In the genomic region with DNA sequence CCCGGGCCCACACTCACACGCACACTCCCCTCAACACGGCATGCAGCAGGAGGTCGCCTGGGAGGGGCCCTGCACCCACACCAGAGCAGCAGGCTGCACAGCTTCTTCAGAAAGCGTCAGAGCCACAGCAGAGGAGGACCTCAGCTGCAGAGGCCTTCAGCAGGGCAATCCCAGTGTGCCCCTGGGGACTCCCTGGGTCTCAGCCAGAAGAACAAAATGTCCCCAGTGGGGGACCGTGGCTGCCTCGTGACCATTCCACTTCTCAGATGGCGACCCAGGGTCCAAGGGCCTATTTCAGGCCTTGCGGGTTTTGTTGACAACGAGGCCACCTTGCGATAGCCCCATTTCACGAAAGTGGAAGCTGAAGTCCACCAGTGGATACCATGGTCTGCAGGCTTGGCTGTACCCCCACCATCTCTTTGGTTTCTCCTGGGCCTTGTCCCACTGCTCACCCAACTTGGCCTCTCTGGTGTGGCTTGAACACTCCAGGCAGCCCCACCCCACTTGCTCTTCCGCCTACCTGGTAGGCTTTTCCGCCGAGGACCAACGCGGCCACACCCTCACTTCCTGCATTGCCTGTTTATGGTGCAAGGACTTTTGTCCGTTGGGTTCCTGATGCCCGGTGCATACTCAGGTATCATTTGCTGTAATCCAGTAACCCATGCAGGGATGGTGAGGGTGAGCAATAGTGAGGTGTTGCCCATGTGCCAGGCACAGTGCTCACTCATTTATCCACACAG, we compare ENCODE assay signal across 21 cellular contexts. TPM values are rescaled to one million over a fixed set of nuclear protein-coding genes. Genes with fewer than 3 reads are reported as not detected.
A peak's percentile ranks its signal among the peaks of the same experiment; 100 is the strongest.
DNase-seq lines count a peak whose midpoint lies in the region; ATAC-seq, FAIRE-seq and TF ChIP-seq lines count a peak whose summit lies in the region.
"Had no signal": no experiment of that assay in that cellular context is flagged by ENCODE, and none has a peak within 500 bp of the region (broad histone marks: within the 10 kb centered on the region; RNA-seq: fewer than 3 reads in every experiment).

No MANE protein-coding gene starts in this region.

- no peak for TF ChIP-seq CTCF in heart left ventricle (IDR thresholded peaks at IDR 0.05)
- TF ChIP-seq CTCF in right atrium auricular region (IDR thresholded peaks at IDR 0.05), result no peak
- no peak for TF ChIP-seq CTCF in K562 (IDR thresholded peaks at IDR 0.05 in 2 of 3, conservative IDR thresholded peaks at IDR 0.05 in 1 of 3; ENCODE audit: insufficient read depth in 2 of 3, low read depth in 1 of 3, low read length in 3 of 3)
- no peak for TF ChIP-seq CTCF in transverse colon (IDR thresholded peaks at IDR 0.05)

- H3K4me1 ChIP-seq in heart left ventricle (peaks cover 0 to 15% (median 7%) of the 10 kb centered on the region in 12 donors), right atrium auricular region (peaks cover 0 to 9% of the 10 kb centered on the region in 2 donors), K562 (replicated peaks in 1 of 2; ENCODE audit: control insufficient read depth in 2 of 2, insufficient read depth in 2 of 2, low read length in 2 of 2) (no peaks in the 10 kb centered on the region; a peak in 1 of 5 replicates), transverse colon (peaks cover 3 to 29% (median 9%) of the 10 kb centered on the region in 4 donors)
- H3K4me1 ChIP-seq: SJCRH30 had no signal

- no TSS peak for BruUV-seq in K562 (replicated peaks; lab: Mats Ljungman, UMichigan)

- H3K27me3 ChIP-seq in heart left ventricle (no peaks in the 10 kb centered on the region), right atrium auricular region (no peaks in the 10 kb centered on the region), K562 (ENCODE audit: control insufficient read depth in 2 of 2, insufficient read depth in 2 of 2, low read length in 2 of 2) (peaks cover 0 to 11% of the 10 kb centered on the region in 2 experiments; a peak in 3 of 5 replicates), transverse colon (no peaks in the 10 kb centered on the region)
- H3K27me3 ChIP-seq: SJCRH30 had no signal

- POLR2A ChIA-PET in K562 (lab: Yijun Ruan, JAX), result no interaction called here

- no peak for TF ChIP-seq POLR2A in heart left ventricle (IDR thresholded peaks at IDR 0.05)
- TF ChIP-seq POLR2A in K562 (conservative IDR thresholded peaks at IDR 0.05), result no peak
- no peak for TF ChIP-seq POLR2A in transverse colon (IDR thresholded peaks at IDR 0.05)

- FAIRE-seq in K562 (lab: Jason Lieb, UNC), result no peak
- FAIRE-seq: D721Med, GM19239 had no signal

- no peaks in the 10 kb centered on the region for H3K9me1 ChIP-seq in K562 (ENCODE audit: control insufficient read depth, insufficient read depth, low read length)

- no peak overlapping the region for H3K4me2 ChIP-seq in K562 (ENCODE audit: insufficient read depth, low read length)
- H3K4me2 ChIP-seq: KMS-11 had no signal

- in situ Hi-C loops in K562 (cut with MboI), result no loop called here
- in situ Hi-C loops in transverse colon (cut with MboI; ENCODE audit: low pct_ligation_motif_present in 1 of 4, low pct_unique_long_range_greater_than_20kb in 1 of 4, low sequenced_read_pairs in 3 of 4), result no loop called here
- in situ Hi-C loops in ACHN (cut with HindIII; ENCODE audit: low pct_ligation_motif_present, low pct_unique_long_range_greater_than_20kb, low sequenced_read_pairs), result no loop called here

- TF ChIP-seq EP300 in K562 (IDR thresholded peaks at IDR 0.05; ENCODE audit: low read length) (no peak), transverse colon (IDR thresholded peaks at IDR 0.05; ENCODE audit: low read depth) (no peak)

- H3K27ac ChIP-seq in heart left ventricle, result peak overlapping the region in 4 of 12 donors; percentile 32 to 53 (median 40)
- H3K27ac ChIP-seq in right atrium auricular region, result no peak overlapping the region
- H3K27ac ChIP-seq in K562 (ENCODE audit: extremely low read depth, low read depth, low read length), result no peak overlapping the region
- no peak overlapping the region for H3K27ac ChIP-seq in transverse colon
- H3K27ac ChIP-seq: KMS-11, SJCRH30 had no signal

- peak in 3 of 4 donors; percentile 3 to 38 (median 17) for ATAC-seq in heart left ventricle
- no peak for ATAC-seq in K562
- ATAC-seq in left colon, result peak; percentile 83

- intact Hi-C loops in heart left ventricle (cut with DNase I) (no loop called here), K562 (cut with micrococcal nuclease) (no loop called here), left colon (cut with DNase I, micrococcal nuclease) (loop anchor here in 1 of 2 donors (5.0 kb wide), 1 partner anchor 147 kb away; no protein-coding TSS in a partner anchor), transverse colon (cut with DNase I; ENCODE audit: low total_unique reads) (no loop called here)

- H4K20me1 ChIP-seq in K562 (replicated peaks; ENCODE audit: control insufficient read depth, insufficient read depth, low read length), result no peaks in the 10 kb centered on the region

- DNase-seq in heart left ventricle (peak in 4 of 5 donors; percentile 50 to 69 (median 64)), right atrium auricular region (ENCODE audit: low spot score) (no peak), K562 (ENCODE audit: extremely low read depth in 1 of 4, low spot score in 3 of 4) (no peak), left colon (peak; percentile 58 to 70), transverse colon (peak; percentile 72), ACHN (no peak), NCI-H1436 (lab: John Stamatoyannopoulos, UW) (no peak)
- DNase-seq in stimulated activated naive CD4-positive, alpha-beta T cell (lab: John Stamatoyannopoulos, UW), result no peak
- DNase-seq: DMS79; NCI-H1092 treated with DMSO at 0.1 percent for 48 hours; NCI-H2029 treated with DMSO at 0.1 percent for 48 hours; NCI-H226; NCI-H510A treated with DMSO at 0.1 percent for 48 hours; NCI-H748 treated with DMSO at 0.1 percent for 48 hours; NK-92 treated with Interleukin-12 subunit alpha and Interleukin-12 subunit beta, amount 100 ng/mL, for 24 hours; SJCRH30 had no signal

- H3K9me3 ChIP-seq in heart left ventricle (no peaks in the 10 kb centered on the region), right atrium auricular region (no peaks in the 10 kb centered on the region), K562 (replicated peaks; ENCODE audit: control insufficient read depth, insufficient read depth, low read depth, low read length) (no peaks in the 10 kb centered on the region), transverse colon (no peaks in the 10 kb centered on the region)
- H3K9me3 ChIP-seq: SJCRH30 had no signal

- no peaks in the 10 kb centered on the region for H3K36me3 ChIP-seq in heart left ventricle
- no peaks in the 10 kb centered on the region for H3K36me3 ChIP-seq in right atrium auricular region
- H3K36me3 ChIP-seq in K562 (ENCODE audit: control insufficient read depth, insufficient read depth, low read length), result no peaks in the 10 kb centered on the region
- no peaks in the 10 kb centered on the region for H3K36me3 ChIP-seq in transverse colon
- H3K36me3 ChIP-seq: SJCRH30 had no signal

- no peak for TF ChIP-seq RAD21 in K562 (CRISPR knock-in tag; conservative IDR thresholded peaks at IDR 0.05 in 1 of 2, IDR thresholded peaks at IDR 0.05 in 1 of 2)

- H3K4me3 ChIP-seq in heart left ventricle (no peak overlapping the region), right atrium auricular region (no peak overlapping the region), K562 (no peak overlapping the region), transverse colon (no peak overlapping the region)
- H3K4me3 ChIP-seq: SJCRH30 had no signal

- CTCF ChIA-PET in K562 (lab: Yijun Ruan, JAX; ENCODE audit: low intra/inter-chr PET ratio), result no interaction called here

- no peaks in the 10 kb centered on the region for H3K79me2 ChIP-seq in K562 (ENCODE audit: control insufficient read depth, insufficient read depth, low read length)

- WGBS in heart left ventricle, 4 donors, result 76 to 90% (median 78%) methylated on average over 19 of the region's 19 CpGs
- 25% methylated on average over 15 of the region's 19 CpGs for WGBS in K562 (ENCODE audit: insufficient coverage, low coverage, missing lambda C conversion rate)
- 87 to 100% methylated on average over 2 to 19 of the region's 19 CpGs for WGBS in transverse colon (ENCODE audit: low coverage in 1 of 2), 2 donors

- H3K9ac ChIP-seq in K562 (ENCODE audit: insufficient read depth in 1 of 2, low read depth in 2 of 2, low read length in 2 of 2), result no peak overlapping the region
- H3K9ac ChIP-seq: KMS-11 had no signal

- peak overlapping the region; percentile 23; the same call in 1 of the 2 replicates for H2AFZ ChIP-seq in K562 (ENCODE audit: low read depth, low read length)

RNA-seq across cellular contexts. Expression of gene MB, which starts 38.1 kb away (rescaled TPM):
- total RNA-seq in heart left ventricle (over 10,000 TPM in 7 of 9 donors, 1,000 to 10,000 TPM in 2; 6,950 to 16,840 (median 13,341) TPM), right atrium auricular region (1,000 to 10,000 TPM; 6,650 to 9,762 TPM), K562 (2014; rRNA removed) (not detected in 2 replicates), K562 (2014; rRNA removed; fragmentation: Illumina TruSeq; extraction: Trizol) (not detected in 2 replicates), K562 (2015; rRNA removed; fragmentation: Illumina TruSeq; extraction: Trizol) (not detected in 2 replicates), K562 (2021) (not detected in 2 replicates), left colon (10 to 100 TPM in 1 of 2 donors, 1 to 10 TPM in 1; 8.4 to 12.8 TPM), transverse colon (10 to 100 TPM in 2 of 4 donors, 1 to 10 TPM in 1, not detected in 1; 9.0 to 37.0 (median 15.7) TPM)
- polyA plus RNA-seq in heart left ventricle (over 10,000 TPM in 1 of 2 donors, 1,000 to 10,000 TPM in 1; 6,181 to 16,360 TPM), K562 (2011; rRNA removed) (not detected in 2 replicates), K562 (2014; fragmentation: Illumina TruSeq; extraction: Trizol) (not detected in 2 replicates), K562 (2014; fragmentation: Nextera tagmentation; extraction: Ambion mirVana) (not detected), K562 (2014; rRNA removed) (not detected in 2 replicates)
- total RNA-seq in K562 (2011; cell fraction: chromatin; rRNA removed; ENCODE audit: low replicate concordance), result not detected in 2 replicates
- not detected in 2 replicates for total RNA-seq in K562 (2011; cell fraction: nucleolus; rRNA removed)
- not detected in 2 replicates for total RNA-seq in K562 (2011; cell fraction: nucleoplasm; rRNA removed)
- not detected in 2 replicates for polyA plus RNA-seq in K562 (2011; cell fraction: cytosol; rRNA removed)
- not detected in 2 replicates for polyA plus RNA-seq in K562 (2011; cell fraction: nucleus; rRNA removed)
- polyA plus RNA-seq in K562 (2012), result 0.42 TPM in 1 of 2 replicates, not detected in the other
- not detected in 2 replicates for polyA minus RNA-seq in K562 (2011; rRNA and poly(A)+ RNA removed)
- polyA minus RNA-seq in K562 (2011; cell fraction: cytosol; rRNA and poly(A)+ RNA removed), result not detected in 2 replicates
- not detected in 2 replicates for polyA minus RNA-seq in K562 (2011; cell fraction: nucleus; rRNA and poly(A)+ RNA removed)
- total RNA-seq: H4, HT1080 had no signal

RNA-seq across cellular contexts. Expression of gene RASD2, which starts 38.4 kb away (rescaled TPM):
- total RNA-seq in heart left ventricle (10 to 100 TPM in 1 of 9 donors, 1 to 10 TPM in 8; 1.4 to 10.5 (median 5.3) TPM), right atrium auricular region (1 to 10 TPM in 1 of 2 donors, under 1 TPM in 1; 0.94 to 3.1 TPM), K562 (2014; rRNA removed) (0.05 TPM in 1 of 2 replicates, not detected in the other), K562 (2014; rRNA removed; fragmentation: Illumina TruSeq; extraction: Trizol) (not detected in 2 replicates), K562 (2015; rRNA removed; fragmentation: Illumina TruSeq; extraction: Trizol) (not detected in 2 replicates), K562 (2021) (0.04 TPM in 1 of 2 replicates, not detected in the other), left colon (10 to 100 TPM; 12.9 to 24.5 TPM), transverse colon (10 to 100 TPM in 3 of 4 donors, 1 to 10 TPM in 1; 8.5 to 19.7 (median 13.9) TPM)
- polyA plus RNA-seq in heart left ventricle (1 to 10 TPM; 3.7 to 4.8 TPM), K562 (2011; rRNA removed) (not detected in 2 replicates), K562 (2014; fragmentation: Illumina TruSeq; extraction: Trizol) (not detected in 2 replicates), K562 (2014; fragmentation: Nextera tagmentation; extraction: Ambion mirVana) (not detected), K562 (2014; rRNA removed) (not detected in 2 replicates)
- not detected in 2 replicates for total RNA-seq in K562 (2011; cell fraction: chromatin; rRNA removed; ENCODE audit: low replicate concordance)
- total RNA-seq in K562 (2011; cell fraction: nucleolus; rRNA removed), result not detected in 2 replicates
- not detected in 2 replicates for total RNA-seq in K562 (2011; cell fraction: nucleoplasm; rRNA removed)
- not detected in 2 replicates for polyA plus RNA-seq in K562 (2011; cell fraction: cytosol; rRNA removed)
- not detected in 2 replicates for polyA plus RNA-seq in K562 (2011; cell fraction: nucleus; rRNA removed)
- polyA plus RNA-seq in K562 (2012), result 0.06 TPM in 1 of 2 replicates, not detected in the other
- not detected in 2 replicates for polyA minus RNA-seq in K562 (2011; rRNA and poly(A)+ RNA removed)
- not detected in 2 replicates for polyA minus RNA-seq in K562 (2011; cell fraction: cytosol; rRNA and poly(A)+ RNA removed)
- not detected in 2 replicates for polyA minus RNA-seq in K562 (2011; cell fraction: nucleus; rRNA and poly(A)+ RNA removed)
- total RNA-seq: HT1080, SJCRH30 had no signal

Comparison
In these comparisons a context has a peak if more than half of its experiments do, and no peak if none do; other contexts are left out.
1. DNase-seq: peak in heart left ventricle (4 of 5), left colon (2 of 2) and transverse colon (single experiment); none in right atrium auricular region (single experiment), K562 (0 of 4), ACHN (single experiment), stimulated activated naive CD4-positive, alpha-beta T cell (0 of 6) and NCI-H1436 (single experiment).
2. RNA of gene MB, which starts 38.1 kb away (total RNA-seq): 6,950 to 16,840 TPM in heart left ventricle and 6,650 to 9,762 TPM in right atrium auricular region; 9.0 to 37.0 TPM in transverse colon, 8.4 to 12.8 TPM in left colon and not detected in K562; every median in the first group is over 100 times any median in the second.